Comparison of ENCODE assay signal across 8 cellular contexts in the genomic region with DNA sequence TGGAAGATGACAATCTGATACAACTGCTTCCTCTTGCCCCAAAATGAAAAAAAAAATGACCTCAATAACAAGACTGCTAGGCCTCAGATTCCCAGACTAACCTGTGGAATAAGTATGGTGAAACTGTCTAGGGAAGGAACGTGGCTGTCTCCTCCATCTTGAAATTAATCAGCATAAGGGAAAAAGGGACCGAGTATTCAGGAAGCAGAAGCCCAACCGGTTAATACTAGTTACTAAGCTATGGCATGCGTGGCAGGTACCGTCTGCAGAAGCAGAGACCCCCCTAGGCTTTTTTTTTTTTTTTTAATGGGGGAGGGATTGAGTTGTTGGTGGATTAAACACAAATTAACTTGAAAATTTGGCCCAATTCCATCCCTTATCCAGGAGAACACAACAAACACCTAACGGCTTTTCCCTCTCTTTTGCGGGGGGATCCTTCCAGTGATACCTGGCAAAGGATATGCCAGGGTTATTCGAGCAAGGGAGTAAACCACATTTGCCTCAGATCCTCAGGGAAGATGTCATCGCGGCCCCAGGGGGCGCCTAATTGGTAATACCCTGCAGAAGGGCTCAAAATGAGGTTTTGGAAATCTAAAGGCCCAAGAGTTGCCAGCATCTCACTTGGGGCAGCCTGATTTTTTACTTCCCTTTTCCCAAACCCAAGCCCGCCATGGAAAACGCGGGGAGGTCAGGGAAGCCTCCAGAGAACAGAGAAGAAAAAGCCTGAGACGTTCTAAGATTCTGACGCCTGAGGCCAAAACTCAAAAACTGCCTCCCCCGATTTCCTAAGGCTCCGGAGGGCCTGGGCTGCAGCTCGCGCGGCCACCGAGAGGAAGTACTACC. TPM values are rescaled to one million over a fixed set of nuclear protein-coding genes. Genes with fewer than 3 reads are reported as not detected.
DNase-seq lines count a peak whose midpoint lies in the region; ATAC-seq and TF ChIP-seq lines count a peak whose summit lies in the region.

No MANE protein-coding gene starts in this region.

- TF ChIP-seq POLR2A in heart left ventricle (IDR thresholded peaks at IDR 0.05) (no peak), esophagus muscularis mucosa (IDR thresholded peaks at IDR 0.05; ENCODE audit: low read depth) (no peak)

- ATAC-seq in heart left ventricle = no peak
- ATAC-seq in Right ventricle myocardium inferior = no peak
- ATAC-seq in natural killer cell = no peak

- H3K4me3 ChIP-seq in heart left ventricle (peak overlapping the region; percentile 64 to 95 (median 86)), esophagus muscularis mucosa (peak overlapping the region; percentile 67 to 81 (median 76))

- H3K4me1 ChIP-seq in heart left ventricle (peaks cover 0 to 20% (median 3%) of the 10 kb centered on the region in 12 donors), esophagus muscularis mucosa (peaks cover 0 to 19% (median 16%) of the 10 kb centered on the region in 4 donors)

- DNase-seq in heart left ventricle = no peak
- DNase-seq in Right ventricle myocardium inferior (ENCODE audit: missing footprints) = no peak
- peak; percentile 29 for DNase-seq in NAMALWA (ENCODE audit: low spot score)
- DNase-seq in UCSD-AML1 (lab: John Stamatoyannopoulos, UW; ENCODE audit: unreplicated experiment) = peak; percentile 47
- no peak for DNase-seq in esophagus muscularis mucosa (ENCODE audit: extremely low spot score)
- DNase-seq in natural killer cell = no peak
- DNase-seq in DMS153 (lab: John Stamatoyannopoulos, UW) = no peak
- no peak for DNase-seq in cerebellum (ENCODE audit: low spot score)

- intact Hi-C loops in heart left ventricle (cut with DNase I) (no loop called here), Right ventricle myocardium inferior (cut with DNase I) (loop anchor here (5.0 to 10.0 kb wide), 2 partner anchors 79 to 984 kb away; no protein-coding TSS in a partner anchor), esophagus muscularis mucosa (cut with DNase I) (loop anchor here (2.0 to 10.0 kb wide), 2 partner anchors 311 to 541 kb away; partner anchors contain the start of genes ABCB7 and NEXMIF), natural killer cell (cut with micrococcal nuclease) (loop anchor here (5.0 to 10.0 kb wide), 2 partner anchors 321 to 661 kb away; partner anchors contain the start of gene UPRT)

- H3K27ac ChIP-seq in heart left ventricle (peak overlapping the region; percentile 90 to 99 (median 97)), esophagus muscularis mucosa (replicated peaks in 1 of 4) (peak overlapping the region; percentile 91 to 97 (median 97))

- H3K9me3 ChIP-seq in heart left ventricle = no peaks in the 10 kb centered on the region
- H3K9me3 ChIP-seq in esophagus muscularis mucosa = no peaks in the 10 kb centered on the region

- TF ChIP-seq CTCF in heart left ventricle (IDR thresholded peaks at IDR 0.05) = no peak
- TF ChIP-seq CTCF in esophagus muscularis mucosa (IDR thresholded peaks at IDR 0.05) = no peak
- TF ChIP-seq CTCF in natural killer cell (IDR thresholded peaks at IDR 0.05) = no peak

- peak overlapping the region; percentile 96 to 100 for H3K27ac Mint-ChIP-seq in natural killer cell

- peaks cover 0 to 28% (median 4%) of the 10 kb centered on the region in 9 donors for H3K36me3 ChIP-seq in heart left ventricle
- H3K36me3 ChIP-seq in esophagus muscularis mucosa = no peaks in the 10 kb centered on the region

- H3K36me3 Mint-ChIP-seq in natural killer cell = peaks cover 7% of the 10 kb centered on the region

- no peaks in the 10 kb centered on the region for H3K27me3 ChIP-seq in heart left ventricle
- H3K27me3 ChIP-seq in esophagus muscularis mucosa = no peaks in the 10 kb centered on the region

- H3K4me3 Mint-ChIP-seq in natural killer cell = peak overlapping the region; percentile 99

- peaks cover 0 to 3% of the 10 kb centered on the region in 2 donors for H3K27me3 Mint-ChIP-seq in natural killer cell (ENCODE audit: low read depth in 2 of 2)

- H3K4me1 Mint-ChIP-seq in natural killer cell = peaks cover 17 to 20% of the 10 kb centered on the region in 2 donors

- no peak for TF ChIP-seq EP300 in esophagus muscularis mucosa (IDR thresholded peaks at IDR 0.05)

- 0 to 26% (median 13%) methylated on average over 17 to 22 of the region's 22 CpGs for WGBS in heart left ventricle, 4 donors
- 26% methylated on average over 16 of the region's 22 CpGs for WGBS in esophagus muscularis mucosa

- no peaks in the 10 kb centered on the region for H3K9me3 Mint-ChIP-seq in natural killer cell

RNA-seq across cellular contexts. Expression of gene RLIM, which starts 0.9 kb away (rescaled TPM):
- total RNA-seq in heart left ventricle = 10 to 100 TPM; 19.3 to 37.0 (median 26.0) TPM
- polyA plus RNA-seq in heart left ventricle = 10 to 100 TPM in 1 of 2 donors, 1 to 10 TPM in 1; 5.2 to 11.6 TPM
- 20.1 TPM for total RNA-seq in Right ventricle myocardium inferior
- 10 to 100 TPM; 19.3 to 47.5 (median 25.0) TPM for total RNA-seq in esophagus muscularis mucosa
- total RNA-seq in natural killer cell = 10 to 100 TPM; 43.2 to 49.5 (median 47.9) TPM
- total RNA-seq in cerebellum = 70.9 TPM

Comparison
In these comparisons a context has a peak if more than half of its experiments do, and no peak if none do; other contexts are left out.
1. intact Hi-C loops: an anchor here in Right ventricle myocardium inferior (5.0 to 10.0 kb wide), esophagus muscularis mucosa (2.0 to 10.0 kb wide) and natural killer cell (5.0 to 10.0 kb wide); none called in heart left ventricle.
2. DNase-seq: peak in NAMALWA (single experiment) and UCSD-AML1 (single experiment); none in heart left ventricle (0 of 5), Right ventricle myocardium inferior (single experiment), esophagus muscularis mucosa (single experiment), natural killer cell (single experiment), DMS153 (single experiment) and cerebellum (single experiment).